In genomic region chr2:196131949-196132925, GRCh38 we compare ENCODE assay signal across 10 cellular contexts. TPM values are rescaled to one million over a fixed set of nuclear protein-coding genes. Genes with fewer than 3 reads are reported as not detected.
A peak's percentile ranks its signal among the peaks of the same experiment; 100 is the strongest.
DNase-seq lines count a peak whose midpoint lies in the region; ATAC-seq and TF ChIP-seq lines count a peak whose summit lies in the region.
"Had no signal": no experiment of that assay in that cellular context is flagged by ENCODE, and none has a peak within 500 bp of the region (broad histone marks: within the 10 kb centered on the region; RNA-seq: fewer than 3 reads in every experiment).

No MANE protein-coding gene starts in this region.

- H3K9me3 Mint-ChIP-seq in activated CD8-positive, alpha-beta memory T cell treated with anti-CD3 and anti-CD28 coated beads, Interleukin-2, amount 10 ng/mL, durations not matched to agents 7 days and 5 days (ENCODE audit: low read depth), result peaks cover 24% of the 10 kb centered on the region

- dilution Hi-C loops in mammary epithelial cell (cut with HindIII; ENCODE audit: low sequenced_read_pairs), result no loop called here

- 97% methylated on average over 4 of the region's 5 CpGs for WGBS in mammary epithelial cell (ENCODE audit: low coverage, missing lambda C conversion rate)

- H3K27me3 ChIP-seq in foreskin keratinocyte (no peaks in the 10 kb centered on the region), upper lobe of right lung (no peaks in the 10 kb centered on the region), mammary epithelial cell (ENCODE audit: insufficient read depth, low read length) (no peaks in the 10 kb centered on the region)
- H3K27me3 ChIP-seq: BLaER1 treated with 17β-estradiol and CSF1 and Interleukin-3, amounts not matched to agents 10 nM and 100 nM had no signal

- no peak overlapping the region for H2AFZ ChIP-seq in mammary epithelial cell (ENCODE audit: low read depth, low read length)

- no peaks in the 10 kb centered on the region for H3K27me3 Mint-ChIP-seq in activated CD8-positive, alpha-beta memory T cell treated with anti-CD3 and anti-CD28 coated beads, Interleukin-2, amount 10 ng/mL, durations not matched to agents 7 days and 5 days

- DNase-seq in activated CD8-positive, alpha-beta memory T cell treated with anti-CD3 and anti-CD28 coated beads, Interleukin-2, amount 10 ng/mL, durations not matched to agents 7 days and 5 days, result peak; percentile 72
- DNase-seq in activated CD8-positive, alpha-beta memory T cell treated with anti-CD3 and anti-CD28 coated beads for 24 hours, result no peak
- peak; percentile 45 to 60 for DNase-seq in activated CD4-positive, alpha-beta T cell treated with anti-CD3 and anti-CD28 coated beads, Interleukin-2, amount 50 U/mL, for 48 hours
- DNase-seq in foreskin keratinocyte, result peak in 1 of 2 donors; percentile 36
- DNase-seq in upper lobe of right lung, result no peak
- DNase-seq in KG1 (lab: John Stamatoyannopoulos, UW), result no peak
- DNase-seq in NCI-H446 (lab: John Stamatoyannopoulos, UW), result no peak
- DNase-seq in mammary epithelial cell, result no peak

- H4K20me1 ChIP-seq in mammary epithelial cell (ENCODE audit: insufficient read depth, low read length), result no peaks in the 10 kb centered on the region

- H3K4me3 ChIP-seq in upper lobe of right lung (no peak overlapping the region), mammary epithelial cell (replicated peaks in 1 of 3; ENCODE audit: insufficient read depth in 1 of 3, low read depth in 2 of 3, low read length in 3 of 3) (no peak overlapping the region)
- H3K4me3 ChIP-seq: thoracic aorta had no signal

- CTCF ChIA-PET in activated CD8-positive, alpha-beta memory T cell treated with anti-CD3 and anti-CD28 coated beads, Interleukin-2, amount 10 ng/mL, durations not matched to agents 7 days and 5 days (lab: Charles Lee), result interaction anchor here (0.9 to 1.4 kb wide), 11 partner anchors 16 to 215 kb away, joined by 3 to 9 read pairs (median 3); no protein-coding TSS in a partner anchor
- CTCF ChIA-PET in mammary epithelial cell (lab: Charles Lee; ENCODE audit: low non-redundant PET), result interaction anchor here (0.5 to 0.7 kb wide), 2 partner anchors 667 to 719 kb away, joined by 3 read pairs; partner anchors contain the start of gene GTF3C3

- peak; percentile 52 for ATAC-seq in activated CD8-positive, alpha-beta memory T cell treated with anti-CD3 and anti-CD28 coated beads, Interleukin-2, amount 10 ng/mL, durations not matched to agents 7 days and 5 days
- ATAC-seq in foreskin keratinocyte, result peak; percentile 22
- peak; percentile 25 for ATAC-seq in upper lobe of right lung

- intact Hi-C loops in upper lobe of right lung (cut with DNase I), result no loop called here
- intact Hi-C loops in mammary epithelial cell (cut with micrococcal nuclease), result loop anchor here (1.0 to 5.0 kb wide), 8 partner anchors 40 to 1225 kb away; partner anchors contain the start of gene STK17B

- H3K36me3 ChIP-seq in upper lobe of right lung (peaks cover 20% of the 10 kb centered on the region), mammary epithelial cell (ENCODE audit: insufficient read depth, low read length) (peaks cover 2% of the 10 kb centered on the region)

- in situ Hi-C loops in mammary epithelial cell (cut with MboI; ENCODE audit: low sequenced_read_pairs in 2 of 2), result loop anchor here in 1 of 2 donors (10.0 kb wide), 1 partner anchor 143 kb away; no protein-coding TSS in a partner anchor

- H3K9me3 ChIP-seq in upper lobe of right lung (peaks cover 35% of the 10 kb centered on the region), mammary epithelial cell (replicated peaks; ENCODE audit: insufficient read depth, low read length) (peaks cover 13% of the 10 kb centered on the region)

- no TSS peak for BruUV-seq in mammary epithelial cell (replicated peaks; lab: Mats Ljungman, UMichigan)

- H3K9ac ChIP-seq in mammary epithelial cell (ENCODE audit: insufficient read depth, low read length), result no peak overlapping the region
- H3K9ac ChIP-seq: BLaER1 treated with 17β-estradiol and CSF1 and Interleukin-3, amounts not matched to agents 10 nM and 100 nM had no signal

- no peak overlapping the region for H3K4me2 ChIP-seq in mammary epithelial cell (ENCODE audit: insufficient read depth, low read depth, low read length)
- H3K4me2 ChIP-seq: BLaER1 treated with 17β-estradiol and CSF1 and Interleukin-3, amounts not matched to agents 10 nM and 100 nM had no signal

- H3K27ac Mint-ChIP-seq in activated CD8-positive, alpha-beta memory T cell treated with anti-CD3 and anti-CD28 coated beads, Interleukin-2, amount 10 ng/mL, durations not matched to agents 7 days and 5 days, result peak overlapping the region; percentile 71

- peaks cover 74% of the 10 kb centered on the region for H3K36me3 Mint-ChIP-seq in activated CD8-positive, alpha-beta memory T cell treated with anti-CD3 and anti-CD28 coated beads, Interleukin-2, amount 10 ng/mL, durations not matched to agents 7 days and 5 days

- H3K4me3 Mint-ChIP-seq in activated CD8-positive, alpha-beta memory T cell treated with anti-CD3 and anti-CD28 coated beads, Interleukin-2, amount 10 ng/mL, durations not matched to agents 7 days and 5 days, result no peak overlapping the region

- H3K79me2 ChIP-seq in mammary epithelial cell (ENCODE audit: insufficient read depth, low read length), result no peaks in the 10 kb centered on the region

- H3K4me1 Mint-ChIP-seq in activated CD8-positive, alpha-beta memory T cell treated with anti-CD3 and anti-CD28 coated beads, Interleukin-2, amount 10 ng/mL, durations not matched to agents 7 days and 5 days, result peaks cover 33% of the 10 kb centered on the region

- TF ChIP-seq CTCF in foreskin keratinocyte (conservative IDR thresholded peaks at IDR 0.05), result no peak
- no peak for TF ChIP-seq CTCF in upper lobe of right lung (IDR thresholded peaks at IDR 0.05)
- TF ChIP-seq CTCF in mammary epithelial cell (conservative IDR thresholded peaks at IDR 0.05 in 1 of 2, IDR thresholded peaks at IDR 0.05 in 1 of 2; ENCODE audit: extremely low read depth in 1 of 2, insufficient read depth in 1 of 2, low read depth in 1 of 2, low read length in 2 of 2), result no peak

- H3K27ac ChIP-seq in foreskin keratinocyte, result no peak overlapping the region
- no peak overlapping the region for H3K27ac ChIP-seq in upper lobe of right lung
- H3K27ac ChIP-seq in mammary epithelial cell (ENCODE audit: insufficient read depth, low read depth, low read length), result no peak overlapping the region
- H3K27ac ChIP-seq: thoracic aorta had no signal

- H3K4me1 ChIP-seq in foreskin keratinocyte (no peaks in the 10 kb centered on the region), upper lobe of right lung (no peaks in the 10 kb centered on the region), mammary epithelial cell (ENCODE audit: insufficient read depth, low read length) (no peaks in the 10 kb centered on the region)
- H3K4me1 ChIP-seq: BLaER1 treated with 17β-estradiol and CSF1 and Interleukin-3, amounts not matched to agents 10 nM and 100 nM had no signal

RNA-seq across cellular contexts. Expression of gene STK17B, which starts 39.1 kb away (rescaled TPM):
- 100 to 1,000 TPM; 389 to 511 TPM for total RNA-seq in activated CD8-positive, alpha-beta memory T cell treated with anti-CD3 and anti-CD28 coated beads, Interleukin-2, amount 10 ng/mL, durations not matched to agents 7 days and 5 days
- 17.4 and 22.5 TPM in 2 replicates for total RNA-seq in foreskin keratinocyte
- polyA plus RNA-seq in foreskin keratinocyte, result 4.8 and 5.0 TPM in 2 replicates
- total RNA-seq in upper lobe of right lung, result 66.9 TPM
- total RNA-seq in mammary epithelial cell, result 10 to 100 TPM in 1 of 2 donors, 1 to 10 TPM in 1; 5.7 to 11.6 TPM
- 4.3 TPM for polyA plus RNA-seq in mammary epithelial cell
- polyA minus RNA-seq in mammary epithelial cell, result 3.7 TPM

Comparison
In these comparisons a context has a peak if more than half of its experiments do, and no peak if none do; other contexts are left out.
1. DNase-seq: peak in activated CD8-positive, alpha-beta memory T cell treated with anti-CD3 and anti-CD28 coated beads, Interleukin-2, amount 10 ng/mL, durations not matched to agents 7 days and 5 days (single experiment) and activated CD4-positive, alpha-beta T cell treated with anti-CD3 and anti-CD28 coated beads, Interleukin-2, amount 50 U/mL, for 48 hours (2 of 2); none in activated CD8-positive, alpha-beta memory T cell treated with anti-CD3 and anti-CD28 coated beads for 24 hours (single experiment), upper lobe of right lung (single experiment), KG1 (single experiment), NCI-H446 (0 of 2) and mammary epithelial cell (single experiment).
2. Peak in every context shown above with its lines, with median percentiles within 50 percentile points of each other: ATAC-seq.